ENCODE assay signal across 1 cellular context in the genomic region with DNA sequence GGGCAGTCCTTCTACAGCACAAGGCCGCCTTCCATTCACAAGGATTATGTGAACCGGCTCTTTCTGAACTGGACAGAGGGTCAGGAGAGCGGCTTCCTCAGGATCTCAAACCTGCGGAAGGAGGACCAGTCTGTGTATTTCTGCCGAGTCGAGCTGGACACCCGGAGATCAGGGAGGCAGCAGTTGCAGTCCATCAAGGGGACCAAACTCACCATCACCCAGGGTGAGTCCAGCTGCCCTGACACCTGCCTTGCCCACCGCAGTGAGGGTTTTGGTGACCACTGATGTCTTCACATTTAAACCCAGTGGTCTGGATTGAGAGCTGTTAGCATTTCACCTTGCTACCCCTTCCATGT.
TF ChIP-seq lines count a peak whose summit lies in the region.

No MANE protein-coding gene starts in this region.

TF ChIP-seq in HepG2, 621 proteins besides CTCF, POLR2A, EP300 and RAD21:
- no peak for TF ChIP-seq ZNF891 (CRISPR knock-in tag; IDR thresholded peaks at IDR 0.05)
- TF ChIP-seq, protein P1, sequence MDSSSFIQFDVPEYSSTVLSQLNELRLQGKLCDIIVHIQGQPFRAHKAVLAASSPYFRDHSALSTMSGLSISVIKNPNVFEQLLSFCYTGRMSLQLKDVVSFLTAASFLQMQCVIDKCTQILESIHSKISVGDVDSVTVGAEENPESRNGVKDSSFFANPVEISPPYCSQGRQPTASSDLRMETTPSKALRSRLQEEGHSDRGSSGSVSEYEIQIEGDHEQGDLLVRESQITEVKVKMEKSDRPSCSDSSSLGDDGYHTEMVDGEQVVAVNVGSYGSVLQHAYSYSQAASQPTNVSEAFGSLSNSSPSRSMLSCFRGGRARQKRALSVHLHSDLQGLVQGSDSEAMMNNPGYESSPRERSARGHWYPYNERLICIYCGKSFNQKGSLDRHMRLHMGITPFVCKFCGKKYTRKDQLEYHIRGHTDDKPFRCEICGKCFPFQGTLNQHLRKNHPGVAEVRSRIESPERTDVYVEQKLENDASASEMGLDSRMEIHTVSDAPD (CRISPR knock-in tag; IDR thresholded peaks at IDR 0.05) = no peak
- no peak for TF ChIP-seq FOXK2 (IDR thresholded peaks at IDR 0.05)
- TF ChIP-seq KAT8 (CRISPR knock-in tag; IDR thresholded peaks at IDR 0.05) = no peak
- no peak for TF ChIP-seq ARID5B (CRISPR knock-in tag; IDR thresholded peaks at IDR 0.05)
- no peak for TF ChIP-seq ZNF550 (CRISPR knock-in tag; IDR thresholded peaks at IDR 0.05; ENCODE audit: borderline replicate concordance)
- no peak for TF ChIP-seq SMARCC2 (IDR thresholded peaks at IDR 0.05)
- no peak for TF ChIP-seq ZNF660 (CRISPR knock-in tag; IDR thresholded peaks at IDR 0.05; ENCODE audit: borderline replicate concordance, low read depth)
- no peak for TF ChIP-seq ZBTB8A (CRISPR knock-in tag; IDR thresholded peaks at IDR 0.05; ENCODE audit: borderline replicate concordance, low read depth)
